ENCODE assay signal across 12 cellular contexts in the genomic region with DNA sequence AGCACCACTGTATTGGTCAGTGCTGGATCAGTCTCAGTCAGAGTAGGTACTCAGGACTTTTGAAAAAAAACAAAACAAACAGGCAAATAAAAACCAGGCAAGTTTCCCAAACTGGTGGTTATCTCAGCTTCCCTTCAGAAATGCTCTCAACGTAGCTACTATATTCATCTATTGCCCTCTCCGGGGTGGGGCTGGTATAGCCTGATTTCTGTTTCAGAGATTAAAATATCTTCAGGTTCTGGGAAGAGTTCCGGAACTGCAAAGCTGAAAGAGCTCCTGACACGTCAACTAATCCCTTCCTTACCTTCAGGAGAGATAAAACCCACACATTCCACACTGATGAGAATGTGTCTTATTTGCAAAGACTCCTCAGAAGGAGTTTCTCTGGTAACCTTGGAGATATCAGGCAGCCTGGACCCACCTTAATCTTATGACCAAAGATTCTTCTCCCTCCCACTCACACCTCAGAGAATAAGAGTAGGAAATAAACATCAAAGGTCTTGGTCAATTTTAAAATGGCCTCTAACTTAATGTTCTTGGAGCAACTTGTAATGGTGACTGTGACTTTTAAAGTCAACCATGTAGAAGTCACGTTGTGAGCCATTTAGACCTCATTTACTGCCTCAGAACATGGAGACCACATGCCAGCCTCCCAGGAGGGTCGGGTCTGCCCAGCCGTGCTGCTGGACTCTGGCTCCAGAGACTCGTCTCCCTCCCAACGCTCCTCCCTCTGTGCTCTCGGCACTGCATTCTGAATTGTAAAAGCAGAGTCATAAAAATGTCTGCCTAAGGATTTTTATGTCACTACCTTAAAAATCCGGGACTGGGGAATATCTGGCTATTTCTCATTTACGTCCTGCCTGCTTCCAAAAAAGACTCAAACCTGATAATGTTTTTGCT. TPM values are rescaled to one million over a fixed set of nuclear protein-coding genes. Genes with fewer than 3 reads are reported as not detected.
DNase-seq lines count a peak whose midpoint lies in the region; ATAC-seq and TF ChIP-seq lines count a peak whose summit lies in the region.
"Had no signal": no experiment of that assay in that cellular context is flagged by ENCODE, and none has a peak within 500 bp of the region (broad histone marks: within the 10 kb centered on the region; RNA-seq: fewer than 3 reads in every experiment).

No MANE protein-coding gene starts in this region.

- peak overlapping the region; percentile 71 for H3K27ac ChIP-seq in AG04450 (ENCODE audit: low read depth, low read length)
- H3K27ac ChIP-seq in HUES48 (ENCODE audit: low read depth, low read length), result peak overlapping the region; percentile 34
- H3K27ac ChIP-seq: tibial artery had no signal

- H3K4me3 ChIP-seq in AG04450 (ENCODE audit: low read depth, low read length), result no peak overlapping the region
- no peak overlapping the region for H3K4me3 ChIP-seq in HUES48 (ENCODE audit: low read depth, low read length)
- H3K4me3 ChIP-seq in choroid plexus epithelial cell (ENCODE audit: low read depth, low read length), result no peak overlapping the region
- no peak overlapping the region for H3K4me3 ChIP-seq in mucosa of descending colon
- H3K4me3 ChIP-seq: lung, tibial artery had no signal

- peaks cover 6% of the 10 kb centered on the region for H3K9me3 Mint-ChIP-seq in activated CD4-positive, alpha-beta T cell treated with anti-CD3 and anti-CD28 coated beads, Interleukin-2, amount 10 ng/mL, durations not matched to agents 7 days and 5 days

- ATAC-seq in mucosa of descending colon (peak; percentile 89), GM19467 (IDR thresholded peaks at IDR 0.05; ENCODE audit: unreplicated experiment) (no peak), GM18861 (IDR thresholded peaks at IDR 0.05; ENCODE audit: unreplicated experiment) (no peak)

- H3K4me1 Mint-ChIP-seq in activated CD4-positive, alpha-beta T cell treated with anti-CD3 and anti-CD28 coated beads, Interleukin-2, amount 10 ng/mL, durations not matched to agents 7 days and 5 days, result peaks cover 11% of the 10 kb centered on the region

- H3K9me3 ChIP-seq in AG04450 (ENCODE audit: control insufficient read depth, insufficient read depth, low read length) (peaks cover 9% of the 10 kb centered on the region), HUES48 (ENCODE audit: control insufficient read depth, insufficient read depth, low read length) (no peaks in the 10 kb centered on the region), mucosa of descending colon (no peaks in the 10 kb centered on the region)
- H3K9me3 ChIP-seq: tibial artery had no signal

- H3K4me1 ChIP-seq in HUES48 (ENCODE audit: control insufficient read depth, insufficient read depth, low read length), result no peaks in the 10 kb centered on the region
- H3K4me1 ChIP-seq in mucosa of descending colon (ENCODE audit: low read depth), result peaks cover 21% of the 10 kb centered on the region
- H3K4me1 ChIP-seq: tibial artery had no signal

- CTCF ChIA-PET in AG04450 (lab: Charles Lee), result interaction anchor here (1.3 kb wide), 1 partner anchor 37 kb away, joined by 3 read pairs; no protein-coding TSS in a partner anchor
- CTCF ChIA-PET in activated CD4-positive, alpha-beta T cell treated with anti-CD3 and anti-CD28 coated beads, Interleukin-2, amount 10 ng/mL, durations not matched to agents 7 days and 5 days (lab: Charles Lee), result interaction anchor here (0.7 to 1.5 kb wide), 3 partner anchors 26 to 118 kb away, joined by 3 read pairs; no protein-coding TSS in a partner anchor

- H3K27me3 ChIP-seq in AG04450 (ENCODE audit: control insufficient read depth, insufficient read depth, low read length) (no peaks in the 10 kb centered on the region), HUES48 (ENCODE audit: control insufficient read depth, insufficient read depth, low read length) (no peaks in the 10 kb centered on the region)
- H3K27me3 ChIP-seq: tibial artery had no signal

- POLR2A ChIA-PET in AG04450 (lab: Yijun Ruan, JAX), result interaction anchor here (0.6 kb wide), 1 partner anchor 37 kb away, joined by 3 read pairs; no protein-coding TSS in a partner anchor
- POLR2A ChIA-PET in activated CD4-positive, alpha-beta T cell treated with anti-CD3 and anti-CD28 coated beads, Interleukin-2, amount 10 ng/mL, durations not matched to agents 7 days and 5 days (lab: Charles Lee), result no interaction called here

- TF ChIP-seq CTCF in AG04450 (IDR thresholded peaks at IDR 0.05; ENCODE audit: low read depth, low read length), result no peak
- peak; percentile 23 for TF ChIP-seq CTCF in choroid plexus epithelial cell (conservative IDR thresholded peaks at IDR 0.05; ENCODE audit: low read depth, low read length)
- no peak for TF ChIP-seq CTCF in mucosa of descending colon (IDR thresholded peaks at IDR 0.05)

- peaks cover 6% of the 10 kb centered on the region for H3K27me3 Mint-ChIP-seq in activated CD4-positive, alpha-beta T cell treated with anti-CD3 and anti-CD28 coated beads, Interleukin-2, amount 10 ng/mL, durations not matched to agents 7 days and 5 days

- no peak overlapping the region for H3K27ac Mint-ChIP-seq in activated CD4-positive, alpha-beta T cell treated with anti-CD3 and anti-CD28 coated beads, Interleukin-2, amount 10 ng/mL, durations not matched to agents 7 days and 5 days
- H3K27ac Mint-ChIP-seq: CD4-positive, CD25-positive, alpha-beta regulatory T cell had no signal

- no peak overlapping the region for H3K9ac ChIP-seq in HUES48 (ENCODE audit: low read depth, low read length)

- peaks cover 60% of the 10 kb centered on the region for H3K36me3 Mint-ChIP-seq in activated CD4-positive, alpha-beta T cell treated with anti-CD3 and anti-CD28 coated beads, Interleukin-2, amount 10 ng/mL, durations not matched to agents 7 days and 5 days (ENCODE audit: low read depth)

- intact Hi-C loops in mucosa of descending colon (cut with DNase I, micrococcal nuclease), result no loop called here

- H3K36me3 ChIP-seq in HUES48 (ENCODE audit: control insufficient read depth, insufficient read depth, low read length), result peaks cover 51% of the 10 kb centered on the region
- no peaks in the 10 kb centered on the region for H3K36me3 ChIP-seq in mucosa of descending colon (ENCODE audit: low read depth)

- no peak overlapping the region for H3K4me3 Mint-ChIP-seq in activated CD4-positive, alpha-beta T cell treated with anti-CD3 and anti-CD28 coated beads, Interleukin-2, amount 10 ng/mL, durations not matched to agents 7 days and 5 days
- H3K4me3 Mint-ChIP-seq: CD4-positive, CD25-positive, alpha-beta regulatory T cell had no signal

- DNase-seq in AG04450 (ENCODE audit: low read depth, low spot score), result no peak
- peak; percentile 91 for DNase-seq in choroid plexus epithelial cell (ENCODE audit: low read depth)
- peak; percentile 66 to 78 (median 74) for DNase-seq in mucosa of descending colon
- no peak for DNase-seq in NCI-H524 treated with DMSO at 0.1 percent for 48 hours (lab: John Stamatoyannopoulos, UW)
- no peak for DNase-seq in activated CD4-positive, alpha-beta T cell treated with anti-CD3 and anti-CD28 coated beads, Interleukin-2, amount 10 ng/mL, durations not matched to agents 7 days and 5 days
- DNase-seq: CD4-positive, CD25-positive, alpha-beta regulatory T cell; Karpas-422; tibial artery had no signal

RNA-seq across cellular contexts. Expression of a gene that starts 53.8 kb away (rescaled TPM):
- polyA plus RNA-seq in AG04450 (2011; rRNA removed), result 13.6 and 17.8 TPM in 2 replicates
- 19.8 and 26.1 TPM in 2 replicates for polyA minus RNA-seq in AG04450 (2011; rRNA and poly(A)+ RNA removed)
- 100 to 1,000 TPM in 1 of 3 donors, 10 to 100 TPM in 2; 57.6 to 111 (median 87.5) TPM for total RNA-seq in mucosa of descending colon
- 10 to 100 TPM; 21.7 to 22.2 TPM for total RNA-seq in activated CD4-positive, alpha-beta T cell treated with anti-CD3 and anti-CD28 coated beads, Interleukin-2, amount 10 ng/mL, durations not matched to agents 7 days and 5 days

Comparison
In these comparisons a context has a peak if more than half of its experiments do, and no peak if none do; other contexts are left out.
1. DNase-seq: peak in choroid plexus epithelial cell (single experiment) and mucosa of descending colon (3 of 3); none in AG04450 (single experiment), NCI-H524 treated with DMSO at 0.1 percent for 48 hours (single experiment) and activated CD4-positive, alpha-beta T cell treated with anti-CD3 and anti-CD28 coated beads, Interleukin-2, amount 10 ng/mL, durations not matched to agents 7 days and 5 days (single experiment).